Comparison of ENCODE assay signal across 7 cellular contexts in the genomic region with DNA sequence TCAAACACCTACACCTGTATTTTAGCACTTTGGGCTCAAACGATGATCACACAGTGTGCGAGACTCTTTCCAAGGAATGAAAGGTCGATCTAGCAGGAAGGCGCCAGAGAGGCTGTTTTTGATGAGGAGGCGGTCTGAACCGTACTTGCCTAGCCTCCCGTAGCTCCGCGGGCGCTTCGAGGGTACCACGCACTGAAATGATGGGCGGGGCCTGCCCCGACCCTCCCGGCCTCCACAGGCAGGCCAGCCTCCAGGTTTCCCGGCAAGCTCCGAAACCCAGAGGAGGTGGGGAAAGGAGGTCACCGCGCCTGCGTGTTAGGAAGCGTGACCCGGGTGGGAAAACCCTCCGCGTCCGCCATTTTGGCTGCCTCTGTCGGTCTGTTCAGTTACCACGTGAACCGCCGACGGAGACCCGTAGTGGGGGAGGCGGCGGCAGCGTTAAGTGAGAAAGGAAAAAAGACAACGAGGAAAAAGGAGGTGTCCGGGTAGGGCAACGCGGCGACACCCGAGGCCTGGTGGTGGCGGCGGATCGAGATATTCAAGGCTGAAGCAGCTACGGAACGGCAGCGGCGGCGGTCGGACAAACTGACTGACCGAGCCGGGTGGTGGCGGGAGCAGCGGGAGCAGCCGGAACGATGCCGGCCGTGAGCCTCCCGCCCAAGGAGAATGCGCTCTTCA. TPM values are rescaled to one million over a fixed set of nuclear protein-coding genes. Genes with fewer than 3 reads are reported as not detected.
DNase-seq lines count a peak whose midpoint lies in the region; ATAC-seq, FAIRE-seq and TF ChIP-seq lines count a peak whose summit lies in the region.

Gene NAA15 (plus strand): TSS at position 363 of the 678 bp plus-strand sequence. CDS start 273 bp downstream, at position 636.

- no peak for TF ChIP-seq CTCF in astrocyte of the cerebellum (IDR thresholded peaks at IDR 0.05; ENCODE audit: low read depth, low read length, missing control alignments)

- DNase-seq in GM18507 (ENCODE audit: extremely low spot score, insufficient read length, low read depth), result peak; percentile 88
- DNase-seq in NCI-H2029 treated with DMSO at 0.1 percent for 48 hours (lab: John Stamatoyannopoulos, UW), result peak; percentile 87
- peak; percentile 95 for DNase-seq in T-helper 9 cell
- peak; percentile 94 for DNase-seq in astrocyte of the cerebellum (ENCODE audit: low read depth)
- peak; percentile 97 for DNase-seq in hepatic stellate cell (ENCODE audit: low spot score)
- peak; percentile 91 for DNase-seq in renal cortical epithelial cell (ENCODE audit: low read depth)

- ATAC-seq in HG02981 (IDR thresholded peaks at IDR 0.05; ENCODE audit: unreplicated experiment), result peak; percentile 76

- FAIRE-seq in GM18507 (lab: Jason Lieb, UNC), result peak; percentile 97

- in situ Hi-C loops in astrocyte of the cerebellum (cut with HindIII; ENCODE audit: low sequenced_read_pairs), result loop anchor here (5.0 kb wide), 1 partner anchor 79 kb away; no protein-coding TSS in a partner anchor

- peak within 1 kb of the TSS; percentile 69 for H3K4me3 ChIP-seq in astrocyte of the cerebellum (ENCODE audit: low read depth, low read length)

RNA-seq across cellular contexts. Expression of gene NAA15, which starts in this region (rescaled TPM):
- total RNA-seq in renal cortical epithelial cell, result 34.2 and 58.0 TPM in 2 replicates

Comparison
In these comparisons a context has a peak if more than half of its experiments do, and no peak if none do; other contexts are left out.
1. Peak in every context shown above with its lines: DNase-seq, ATAC-seq and H3K4me3 ChIP-seq.